ENCODE assay signal across 15 cellular contexts in genomic region chr9:71628247-71628646, GRCh38.
A peak's percentile ranks its signal among the peaks of the same experiment; 100 is the strongest.
DNase-seq lines count a peak whose midpoint lies in the region; ATAC-seq and TF ChIP-seq lines count a peak whose summit lies in the region.
"Had no signal": no experiment of that assay in that cellular context is flagged by ENCODE, and none has a peak within 500 bp of the region (broad histone marks: within the 10 kb centered on the region; RNA-seq: fewer than 3 reads in every experiment).

No MANE protein-coding gene starts in this region.

- H3K4me3 ChIP-seq in breast epithelium (no peak overlapping the region), OCI-LY1 (ENCODE audit: low read depth, low read length, poor library complexity, severe bottlenecking) (no peak overlapping the region), endodermal cell (ENCODE audit: low read length) (no peak overlapping the region), upper lobe of right lung (no peak overlapping the region)
- H3K4me3 ChIP-seq: prostate gland, transverse colon had no signal

- H3K4me1 ChIP-seq in breast epithelium (no peaks in the 10 kb centered on the region), OCI-LY1 (ENCODE audit: insufficient read depth, low read length, severe bottlenecking) (no peaks in the 10 kb centered on the region), endodermal cell (ENCODE audit: control insufficient read depth, insufficient read depth, low read length) (no peaks in the 10 kb centered on the region), upper lobe of right lung (peaks cover 11% of the 10 kb centered on the region)
- H3K4me1 ChIP-seq: prostate gland had no signal

- no peaks in the 10 kb centered on the region for H3K36me3 ChIP-seq in breast epithelium
- H3K36me3 ChIP-seq in OCI-LY1 (ENCODE audit: insufficient read depth, low read length) = no peaks in the 10 kb centered on the region
- H3K36me3 ChIP-seq in endodermal cell (ENCODE audit: control insufficient read depth, insufficient read depth, low read length) = no peaks in the 10 kb centered on the region
- H3K36me3 ChIP-seq in upper lobe of right lung = no peaks in the 10 kb centered on the region
- H3K36me3 ChIP-seq: prostate gland, transverse colon had no signal

- ATAC-seq in upper lobe of right lung = peak; percentile 61
- no peak for ATAC-seq in HG02678 (IDR thresholded peaks at IDR 0.05; ENCODE audit: unreplicated experiment)
- ATAC-seq: left cardiac atrium had no signal

- TF ChIP-seq CTCF in MCF 10A (IDR thresholded peaks at IDR 0.05; ENCODE audit: unreplicated experiment) (peak; percentile 23), breast epithelium (IDR thresholded peaks at IDR 0.05) (no peak), OCI-LY1 (IDR thresholded peaks at IDR 0.05; ENCODE audit: low read length) (peak; percentile 32), endodermal cell (conservative IDR thresholded peaks at IDR 0.05) (peak; percentile 56), upper lobe of right lung (IDR thresholded peaks at IDR 0.05) (peak; percentile 41)

- H3K4me3 Mint-ChIP-seq in MCF 10A (ENCODE audit: unreplicated experiment) = no peak overlapping the region
- no peak overlapping the region for H3K4me3 Mint-ChIP-seq in endodermal cell
- H3K4me3 Mint-ChIP-seq: activated naive CD4-positive, alpha-beta T cell treated with anti-CD3 and anti-CD28 coated beads, Interleukin-2, amount 50 U/mL, for 24 hours had no signal

- CTCF ChIA-PET in MCF 10A (lab: Yijun Ruan, JAX) = interaction anchor here (0.5 to 1.9 kb wide), 6 partner anchors 17 to 1014 kb away, joined by 3 to 4 read pairs (median 3); no protein-coding TSS in a partner anchor

- H3K9me3 ChIP-seq in breast epithelium (no peaks in the 10 kb centered on the region), OCI-LY1 (ENCODE audit: low read length) (no peaks in the 10 kb centered on the region), endodermal cell (ENCODE audit: control insufficient read depth, low read length) (no peaks in the 10 kb centered on the region), upper lobe of right lung (no peaks in the 10 kb centered on the region)
- H3K9me3 ChIP-seq: prostate gland, transverse colon had no signal

- H3K4me1 Mint-ChIP-seq in MCF 10A (ENCODE audit: insufficient read depth, unreplicated experiment) (peaks cover 5% of the 10 kb centered on the region), endodermal cell (no peaks in the 10 kb centered on the region)
- H3K4me1 Mint-ChIP-seq: activated naive CD4-positive, alpha-beta T cell treated with anti-CD3 and anti-CD28 coated beads, Interleukin-2, amount 50 U/mL, for 24 hours had no signal

- POLR2A ChIA-PET in MCF 10A (lab: Yijun Ruan, JAX) = no interaction called here

- TF ChIP-seq POLR2A in breast epithelium (IDR thresholded peaks at IDR 0.05) = no peak

- H3K9me3 Mint-ChIP-seq in MCF 10A (ENCODE audit: unreplicated experiment) (no peaks in the 10 kb centered on the region), endodermal cell (no peaks in the 10 kb centered on the region)
- H3K9me3 Mint-ChIP-seq: activated naive CD4-positive, alpha-beta T cell treated with anti-CD3 and anti-CD28 coated beads, Interleukin-2, amount 50 U/mL, for 24 hours had no signal

- no peaks in the 10 kb centered on the region for H3K79me2 ChIP-seq in OCI-LY1 (ENCODE audit: insufficient read depth, low read length)

- H3K27me3 ChIP-seq in breast epithelium = no peaks in the 10 kb centered on the region
- H3K27me3 ChIP-seq in OCI-LY1 (ENCODE audit: insufficient read depth, low read length) = no peaks in the 10 kb centered on the region
- no peaks in the 10 kb centered on the region for H3K27me3 ChIP-seq in endodermal cell (ENCODE audit: control insufficient read depth, insufficient read depth, low read length, poor library complexity, severe bottlenecking)
- no peaks in the 10 kb centered on the region for H3K27me3 ChIP-seq in upper lobe of right lung
- H3K27me3 ChIP-seq: transverse colon had no signal

- no peaks in the 10 kb centered on the region for H3F3A ChIP-seq in OCI-LY1 (ENCODE audit: insufficient read depth, low read length)

- H3K9me2 ChIP-seq in OCI-LY1 (ENCODE audit: low read depth, low read length) = no peaks in the 10 kb centered on the region

- intact Hi-C loops in MCF 10A (cut with micrococcal nuclease) = no loop called here
- intact Hi-C loops in breast epithelium (cut with DNase I; ENCODE audit: low total_unique reads) = no loop called here
- intact Hi-C loops in upper lobe of right lung (cut with DNase I) = no loop called here

- H3K4me2 ChIP-seq in OCI-LY1 (ENCODE audit: low read length) = no peak overlapping the region

- H3K27ac ChIP-seq in breast epithelium = no peak overlapping the region
- H3K27ac ChIP-seq in OCI-LY1 (ENCODE audit: low read depth, low read length, poor library complexity, severe bottlenecking) = no peak overlapping the region
- no peak overlapping the region for H3K27ac ChIP-seq in endodermal cell (ENCODE audit: low read depth, low read length)
- H3K27ac ChIP-seq in upper lobe of right lung = no peak overlapping the region
- H3K27ac ChIP-seq: epithelial cell of prostate, prostate gland, transverse colon had no signal

- WGBS in endodermal cell (ENCODE audit: insufficient coverage in 1 of 2, insufficient read length in 1 of 2), 2 experiments = 94% methylated on average over 3 of the region's 3 CpGs

- no peak overlapping the region for H2AFZ ChIP-seq in OCI-LY1 (ENCODE audit: low read length)

- no peaks in the 10 kb centered on the region for H3K36me3 Mint-ChIP-seq in MCF 10A (ENCODE audit: insufficient read depth, unreplicated experiment)
- H3K36me3 Mint-ChIP-seq in endodermal cell (ENCODE audit: low read depth) = no peaks in the 10 kb centered on the region
- H3K36me3 Mint-ChIP-seq: activated naive CD4-positive, alpha-beta T cell treated with anti-CD3 and anti-CD28 coated beads, Interleukin-2, amount 50 U/mL, for 24 hours had no signal

- H3K27me3 Mint-ChIP-seq in MCF 10A (ENCODE audit: insufficient read depth, unreplicated experiment) = no peaks in the 10 kb centered on the region
- no peaks in the 10 kb centered on the region for H3K27me3 Mint-ChIP-seq in endodermal cell (ENCODE audit: insufficient read depth)
- H3K27me3 Mint-ChIP-seq: activated naive CD4-positive, alpha-beta T cell treated with anti-CD3 and anti-CD28 coated beads, Interleukin-2, amount 50 U/mL, for 24 hours had no signal

- no TSS peak for BruUV-seq in MCF 10A (replicated peaks; lab: Mats Ljungman, UMichigan)

- no peaks in the 10 kb centered on the region for H4K20me1 ChIP-seq in OCI-LY1 (ENCODE audit: insufficient read depth, low read length)

- H3K9ac ChIP-seq in OCI-LY1 (ENCODE audit: low read length) (no peak overlapping the region), endodermal cell (ENCODE audit: extremely low read depth, low read length, poor library complexity, severe bottlenecking) (no peak overlapping the region)

- H3K27ac Mint-ChIP-seq in MCF 10A (ENCODE audit: low read depth, unreplicated experiment) = no peak overlapping the region
- no peak overlapping the region for H3K27ac Mint-ChIP-seq in endodermal cell
- H3K27ac Mint-ChIP-seq: activated naive CD4-positive, alpha-beta T cell treated with anti-CD3 and anti-CD28 coated beads, Interleukin-2, amount 50 U/mL, for 24 hours had no signal

- DNase-seq in MCF 10A (ENCODE audit: unreplicated experiment) (peak; percentile 24), breast epithelium (ENCODE audit: low spot score in 2 of 2) (no peak), endodermal cell (no peak), upper lobe of right lung (no peak), superior temporal gyrus (ENCODE audit: extremely low spot score) (no peak)
- DNase-seq in activated CD4-positive, CD25-positive, alpha-beta regulatory T cell (lab: John Stamatoyannopoulos, UW) = no peak
- DNase-seq: activated CD4-positive, alpha-beta T cell treated with anti-CD3 and anti-CD28 coated beads for 4 hours; left cardiac atrium; MV-4-11; transverse colon had no signal

Comparison
In these comparisons a context has a peak if more than half of its experiments do, and no peak if none do; other contexts are left out.
1. CTCF ChIP-seq: peak in MCF 10A (single experiment), OCI-LY1 (single experiment), endodermal cell (single experiment) and upper lobe of right lung (single experiment); none in breast epithelium (0 of 3).